In genomic region chr22:21865041-21865440, GRCh38 we compare ENCODE assay signal across 8 cellular contexts. TPM values are rescaled to one million over a fixed set of nuclear protein-coding genes. Genes with fewer than 3 reads are reported as not detected.
DNase-seq lines count a peak whose midpoint lies in the region; ATAC-seq, FAIRE-seq and TF ChIP-seq lines count a peak whose summit lies in the region.

No MANE protein-coding gene starts in this region.

- H3K27me3 ChIP-seq in bronchial epithelial cell (ENCODE audit: control insufficient read depth, insufficient read depth, low read length) = no peaks in the 10 kb centered on the region

- no peak for FAIRE-seq in bronchial epithelial cell (lab: Jason Lieb, UNC)

- no peak overlapping the region for H3K4me3 ChIP-seq in bronchial epithelial cell (ENCODE audit: low read depth, low read length)

- ATAC-seq in GM19455 (IDR thresholded peaks at IDR 0.05; ENCODE audit: unreplicated experiment) = no peak
- ATAC-seq in GM18498 (IDR thresholded peaks at IDR 0.05; ENCODE audit: unreplicated experiment) = no peak

- H3K36me3 ChIP-seq in bronchial epithelial cell (ENCODE audit: control insufficient read depth, insufficient read depth, low read length) = no peaks in the 10 kb centered on the region

- no peak for TF ChIP-seq CTCF in bronchial epithelial cell (IDR thresholded peaks at IDR 0.05; ENCODE audit: insufficient read depth, low read length, severe bottlenecking)

- peak; percentile 89 for DNase-seq in EH (ENCODE audit: low read depth)
- DNase-seq in MV-4-11 (lab: John Stamatoyannopoulos, UW) = peak; percentile 9
- peak; percentile 66 for DNase-seq in bronchial epithelial cell (ENCODE audit: low read depth)
- peak; percentile 72 for DNase-seq in myocyte (ENCODE audit: low read depth)
- no peak for DNase-seq in foreskin melanocyte
- no peak for DNase-seq in SW 1271 (lab: John Stamatoyannopoulos, UW)

RNA-seq across cellular contexts. Expression of gene MAPK1, which starts 2.4 kb away (rescaled TPM):
- total RNA-seq in bronchial epithelial cell = 28.8 and 44.0 TPM in 2 replicates
- 110 and 113 TPM in 2 replicates for total RNA-seq in myocyte
- 94.9 TPM for polyA plus RNA-seq in myocyte (2012)

Comparison
In these comparisons a context has a peak if more than half of its experiments do, and no peak if none do; other contexts are left out.
1. DNase-seq: peak in EH (single experiment), MV-4-11 (single experiment), bronchial epithelial cell (single experiment) and myocyte (single experiment); none in foreskin melanocyte (single experiment) and SW 1271 (0 of 2).